Comparison of ENCODE assay signal across 16 cellular contexts in the genomic region with DNA sequence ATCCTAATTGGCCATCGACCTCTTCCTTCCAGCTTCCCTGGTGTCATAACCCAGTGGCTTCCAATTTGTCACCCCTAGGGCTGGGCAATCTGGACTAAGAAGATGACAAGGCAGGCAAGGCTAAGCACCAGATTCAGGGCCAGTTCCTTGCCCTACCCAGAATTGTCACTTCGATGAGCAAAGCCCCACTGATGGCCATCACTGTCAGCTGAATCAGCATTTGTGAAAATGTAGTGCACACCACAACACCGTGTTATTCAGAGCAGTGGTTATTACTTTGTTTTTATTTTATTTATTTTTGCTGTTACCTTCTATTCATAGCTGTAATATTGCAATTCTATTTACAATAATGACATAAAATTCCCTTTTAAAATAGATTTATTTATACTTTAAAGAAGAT. TPM values are rescaled to one million over a fixed set of nuclear protein-coding genes. Genes with fewer than 3 reads are reported as not detected.
DNase-seq lines count a peak whose midpoint lies in the region; TF ChIP-seq lines count a peak whose summit lies in the region.
"Had no signal": no experiment of that assay in that cellular context is flagged by ENCODE, and none has a peak within 500 bp of the region (broad histone marks: within the 10 kb centered on the region; RNA-seq: fewer than 3 reads in every experiment).

No MANE protein-coding gene starts in this region.

- DNase-seq in SK-N-MC (ENCODE audit: low read depth, low spot score) (no peak), hepatocyte (ENCODE audit: low spot score) (no peak), retina (peak; percentile 32), type B pancreatic cell (ENCODE audit: extremely low spot score, unreplicated experiment) (no peak), SK-N-SH (no peak), GOT3 (lab: John Stamatoyannopoulos, UW) (no peak), NCI-H1092 (lab: John Stamatoyannopoulos, UW) (no peak)
- DNase-seq in CD8-positive, alpha-beta memory T cell = no peak
- DNase-seq: AML-193; Calu3; CD4-positive, alpha-beta T cell; DMS79 treated with DMSO at 0.1 percent for 48 hours; GF-D8; HCEC 1CT had no signal

- no peaks in the 10 kb centered on the region for H3K36me3 ChIP-seq in SK-N-MC (ENCODE audit: insufficient read depth, low read length)
- no peaks in the 10 kb centered on the region for H3K36me3 ChIP-seq in hepatocyte (replicated peaks; ENCODE audit: insufficient read depth, low read depth)
- no peaks in the 10 kb centered on the region for H3K36me3 ChIP-seq in SK-N-SH (replicated peaks in 1 of 2; ENCODE audit: control insufficient read depth in 1 of 2, insufficient read depth in 2 of 2, low read length in 1 of 2)
- no peaks in the 10 kb centered on the region for H3K36me3 ChIP-seq in CD8-positive, alpha-beta memory T cell (ENCODE audit: insufficient read depth, low read length)

- TF ChIP-seq RAD21 in SK-N-SH (IDR thresholded peaks at IDR 0.05; ENCODE audit: low read length) = no peak

- H3K9me3 ChIP-seq in SK-N-MC (ENCODE audit: low read depth, low read length) (no peaks in the 10 kb centered on the region), hepatocyte (ENCODE audit: low read depth) (no peaks in the 10 kb centered on the region), SK-N-SH (no peaks in the 10 kb centered on the region)
- no peaks in the 10 kb centered on the region for H3K9me3 ChIP-seq in CD8-positive, alpha-beta memory T cell (ENCODE audit: low read length)

- no peak for TF ChIP-seq CTCF in hepatocyte (IDR thresholded peaks at IDR 0.05; ENCODE audit: poor library complexity)
- TF ChIP-seq CTCF in type B pancreatic cell (conservative IDR thresholded peaks at IDR 0.05) = no peak
- TF ChIP-seq CTCF in SK-N-SH (IDR thresholded peaks at IDR 0.05) = no peak

- H3K4me2 ChIP-seq in hepatocyte = peak overlapping the region; percentile 44
- no peak overlapping the region for H3K4me2 ChIP-seq in SK-N-SH
- H3K4me2 ChIP-seq: KMS-11 had no signal

- H3F3A ChIP-seq in SK-N-SH (replicated peaks; ENCODE audit: insufficient read depth) = no peaks in the 10 kb centered on the region

- H3K9me2 ChIP-seq in hepatocyte (replicated peaks; ENCODE audit: insufficient read depth) (no peaks in the 10 kb centered on the region), SK-N-SH (no peaks in the 10 kb centered on the region)

- no peaks in the 10 kb centered on the region for H3K27me3 Mint-ChIP-seq in type B pancreatic cell
- no peaks in the 10 kb centered on the region for H3K27me3 Mint-ChIP-seq in CD8-positive, alpha-beta memory T cell
- H3K27me3 Mint-ChIP-seq: CD4-positive, alpha-beta T cell had no signal

- H3K4me1 Mint-ChIP-seq in type B pancreatic cell (ENCODE audit: unreplicated experiment) = peaks cover 38% of the 10 kb centered on the region
- H3K4me1 Mint-ChIP-seq in CD8-positive, alpha-beta memory T cell = no peaks in the 10 kb centered on the region

- H3K27ac ChIP-seq in SK-N-MC (peak overlapping the region; percentile 59; the same call in 1 of the 2 replicates), hepatocyte (no peak overlapping the region), SK-N-SH (ENCODE audit: low read depth in 2 of 2, low read length in 1 of 2) (no peak overlapping the region)
- H3K27ac ChIP-seq in CD8-positive, alpha-beta memory T cell (ENCODE audit: low read depth, low read length) = no peak overlapping the region
- H3K27ac ChIP-seq: C4-2B, KMS-11 had no signal

- H3K27me3 ChIP-seq in hepatocyte = no peaks in the 10 kb centered on the region
- no peaks in the 10 kb centered on the region; the same call in 1 of the 2 replicates for H3K27me3 ChIP-seq in SK-N-SH (ENCODE audit: insufficient read depth)
- H3K27me3 ChIP-seq in CD8-positive, alpha-beta memory T cell (ENCODE audit: insufficient read depth, low read length, poor library complexity, severe bottlenecking) = no peaks in the 10 kb centered on the region

- peaks cover 10% of the 10 kb centered on the region for H3K36me3 Mint-ChIP-seq in type B pancreatic cell
- H3K36me3 Mint-ChIP-seq in CD8-positive, alpha-beta memory T cell = no peaks in the 10 kb centered on the region

- H3K4me3 Mint-ChIP-seq in type B pancreatic cell = peak overlapping the region; percentile 11
- H3K4me3 Mint-ChIP-seq in CD8-positive, alpha-beta memory T cell = no peak overlapping the region
- H3K4me3 Mint-ChIP-seq: CD4-positive, alpha-beta T cell had no signal

- H3K4me1 ChIP-seq in hepatocyte (ENCODE audit: insufficient read depth) (no peaks in the 10 kb centered on the region), SK-N-SH (ENCODE audit: control insufficient read depth in 1 of 2, insufficient read depth in 2 of 2, low read depth in 1 of 2, low read length in 1 of 2) (no peaks in the 10 kb centered on the region)
- no peaks in the 10 kb centered on the region for H3K4me1 ChIP-seq in CD8-positive, alpha-beta memory T cell (ENCODE audit: insufficient read depth, low read length)

- H4K20me1 ChIP-seq in hepatocyte (ENCODE audit: insufficient read depth, poor library complexity, severe bottlenecking) (no peaks in the 10 kb centered on the region), SK-N-SH (ENCODE audit: insufficient read depth) (no peaks in the 10 kb centered on the region)

- CTCF ChIA-PET in SK-N-SH (lab: Yijun Ruan, JAX) = interaction anchor here (1.3 kb wide), 1 partner anchor 41 kb away, joined by 3 read pairs; no protein-coding TSS in a partner anchor
- CTCF ChIA-PET in CD8-positive, alpha-beta memory T cell (lab: Charles Lee) = no interaction called here

- H3K4me3 ChIP-seq in SK-N-MC = no peak overlapping the region
- H3K4me3 ChIP-seq in hepatocyte = no peak overlapping the region
- no peak overlapping the region for H3K4me3 ChIP-seq in SK-N-SH (ENCODE audit: low read depth in 2 of 2, low read length in 1 of 2)
- no peak overlapping the region for H3K4me3 ChIP-seq in CD8-positive, alpha-beta memory T cell (ENCODE audit: low read length)

- no peak overlapping the region for H3K9ac ChIP-seq in SK-N-MC (ENCODE audit: insufficient read length)
- no peak overlapping the region for H3K9ac ChIP-seq in SK-N-SH
- H3K9ac ChIP-seq: KMS-11 had no signal

- POLR2A ChIA-PET in SK-N-SH (lab: Yijun Ruan, JAX) = no interaction called here
- POLR2A ChIA-PET in CD8-positive, alpha-beta memory T cell (lab: Charles Lee) = no interaction called here

- H2AFZ ChIP-seq in hepatocyte (no peak overlapping the region), SK-N-SH (ENCODE audit: low read depth) (no peak overlapping the region)

- H3K27ac Mint-ChIP-seq in type B pancreatic cell = peak overlapping the region; percentile 93
- H3K27ac Mint-ChIP-seq in CD8-positive, alpha-beta memory T cell = no peak overlapping the region
- H3K27ac Mint-ChIP-seq: CD4-positive, alpha-beta T cell had no signal

- peaks cover 9% of the 10 kb centered on the region for H3K9me3 Mint-ChIP-seq in type B pancreatic cell
- H3K9me3 Mint-ChIP-seq in CD8-positive, alpha-beta memory T cell = peaks cover 0 to 4% (median 0%) of the 10 kb centered on the region in 5 donors
- H3K9me3 Mint-ChIP-seq: CD4-positive, alpha-beta T cell had no signal

- 61% methylated on average over 3 of the region's 3 CpGs for WGBS in hepatocyte (ENCODE audit: low lambda C conversion rate, missing lambda C conversion rate)
- 22% methylated on average over 3 of the region's 3 CpGs for WGBS in SK-N-SH (ENCODE audit: low lambda C conversion rate)

- no peak for TF ChIP-seq EP300 in SK-N-SH (IDR thresholded peaks at IDR 0.05; ENCODE audit: borderline replicate concordance in 1 of 2, low read depth in 1 of 2, low read length in 1 of 2)

- no peaks in the 10 kb centered on the region for H3K79me2 ChIP-seq in hepatocyte
- no peaks in the 10 kb centered on the region for H3K79me2 ChIP-seq in SK-N-SH (ENCODE audit: insufficient read depth)

TF ChIP-seq in SK-N-SH, 30 proteins besides CTCF, POLR2A, EP300 and RAD21 (continues in another document):
- TF ChIP-seq GATA2 (CRISPR knock-in tag; IDR thresholded peaks at IDR 0.05) (no peak), EZH2phosphoT487 (IDR thresholded peaks at IDR 0.05; ENCODE audit: borderline replicate concordance, low read depth) (no peak), MXI1 (IDR thresholded peaks at IDR 0.05; ENCODE audit: low read depth, low read length) (no peak), TAF1 (IDR thresholded peaks at IDR 0.05; ENCODE audit: borderline replicate concordance, low read depth, low read length) (no peak), RCOR1 (IDR thresholded peaks at IDR 0.05; ENCODE audit: low read length) (no peak), RFX5 (IDR thresholded peaks at IDR 0.05; ENCODE audit: low read length) (no peak), NFIC (IDR thresholded peaks at IDR 0.05; ENCODE audit: borderline replicate concordance) (no peak), TEAD4 (IDR thresholded peaks at IDR 0.05; ENCODE audit: borderline replicate concordance, insufficient read depth) (no peak), MEF2A (IDR thresholded peaks at IDR 0.05; ENCODE audit: borderline replicate concordance, low read depth) (no peak), TCF12 (IDR thresholded peaks at IDR 0.05) (no peak), JUND (IDR thresholded peaks at IDR 0.05) (no peak), ELF1 (IDR thresholded peaks at IDR 0.05) (no peak)
- TF ChIP-seq, protein P1, sequence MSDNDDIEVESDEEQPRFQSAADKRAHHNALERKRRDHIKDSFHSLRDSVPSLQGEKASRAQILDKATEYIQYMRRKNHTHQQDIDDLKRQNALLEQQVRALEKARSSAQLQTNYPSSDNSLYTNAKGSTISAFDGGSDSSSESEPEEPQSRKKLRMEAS (IDR thresholded peaks at IDR 0.05; ENCODE audit: low read depth) = no peak
- TF ChIP-seq, protein P2, sequence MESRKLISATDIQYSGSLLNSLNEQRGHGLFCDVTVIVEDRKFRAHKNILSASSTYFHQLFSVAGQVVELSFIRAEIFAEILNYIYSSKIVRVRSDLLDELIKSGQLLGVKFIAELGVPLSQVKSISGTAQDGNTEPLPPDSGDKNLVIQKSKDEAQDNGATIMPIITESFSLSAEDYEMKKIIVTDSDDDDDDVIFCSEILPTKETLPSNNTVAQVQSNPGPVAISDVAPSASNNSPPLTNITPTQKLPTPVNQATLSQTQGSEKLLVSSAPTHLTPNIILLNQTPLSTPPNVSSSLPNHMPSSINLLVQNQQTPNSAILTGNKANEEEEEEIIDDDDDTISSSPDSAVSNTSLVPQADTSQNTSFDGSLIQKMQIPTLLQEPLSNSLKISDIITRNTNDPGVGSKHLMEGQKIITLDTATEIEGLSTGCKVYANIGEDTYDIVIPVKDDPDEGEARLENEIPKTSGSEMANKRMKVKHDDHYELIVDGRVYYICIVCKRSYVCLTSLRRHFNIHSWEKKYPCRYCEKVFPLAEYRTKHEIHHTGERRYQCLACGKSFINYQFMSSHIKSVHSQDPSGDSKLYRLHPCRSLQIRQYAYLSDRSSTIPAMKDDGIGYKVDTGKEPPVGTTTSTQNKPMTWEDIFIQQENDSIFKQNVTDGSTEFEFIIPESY (IDR thresholded peaks at IDR 0.05; ENCODE audit: borderline replicate concordance, low read depth) = no peak

RNA-seq across cellular contexts. Expression of a gene that starts 47.6 kb away (rescaled TPM):
- 32.8 and 35.5 TPM in 2 replicates for total RNA-seq in hepatocyte
- polyA plus RNA-seq in hepatocyte = 29.6 and 35.3 TPM in 2 replicates
- total RNA-seq in type B pancreatic cell (ENCODE audit: low replicate concordance) = 250 and 255 TPM in 2 replicates
- 16.9 and 21.8 TPM in 2 replicates for polyA plus RNA-seq in SK-N-SH (2012; rRNA removed)
- 10.7 and 11.9 TPM in 2 replicates for polyA plus RNA-seq in SK-N-SH (2012; cell fraction: cytosol; rRNA removed)
- 30.1 and 60.1 TPM in 2 replicates for polyA plus RNA-seq in SK-N-SH (2012; cell fraction: nucleus; rRNA removed)
- total RNA-seq in CD8-positive, alpha-beta memory T cell = not detected
- not detected for polyA plus RNA-seq in CD8-positive, alpha-beta memory T cell
- total RNA-seq: CD4-positive, alpha-beta T cell had no signal

Comparison
In these comparisons a context has a peak if more than half of its experiments do, and no peak if none do; other contexts are left out.
1. RNA of a gene that starts 47.6 kb away (total RNA-seq): 250 to 255 TPM in type B pancreatic cell and 32.8 to 35.5 TPM in hepatocyte; not detected in CD8-positive, alpha-beta memory T cell; every median in the first group is over 10 times any median in the second.